Comparison of ENCODE assay signal across 19 cellular contexts in the genomic region with DNA sequence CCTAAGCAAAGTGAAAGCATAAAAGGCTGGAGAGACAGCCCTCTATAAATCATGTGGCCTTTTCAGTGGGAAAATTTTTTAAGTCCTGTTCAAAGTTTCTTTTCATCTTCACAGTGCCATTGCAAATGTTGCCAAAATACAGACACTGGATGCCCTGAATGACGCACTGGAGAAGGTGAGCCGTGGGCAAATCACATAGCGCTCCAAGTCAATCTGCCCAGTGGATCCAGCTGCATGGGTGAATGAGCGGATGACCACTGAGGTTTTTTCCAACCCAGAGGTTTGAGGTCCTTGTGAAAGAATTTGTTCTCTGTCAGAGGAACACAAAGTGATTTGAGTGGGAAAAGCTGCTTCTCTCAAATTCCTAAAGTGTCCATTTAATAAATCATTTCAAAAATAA. TPM values are rescaled to one million over a fixed set of nuclear protein-coding genes. Genes with fewer than 3 reads are reported as not detected.
A peak's percentile ranks its signal among the peaks of the same experiment; 100 is the strongest.
DNase-seq lines count a peak whose midpoint lies in the region; ATAC-seq, FAIRE-seq and TF ChIP-seq lines count a peak whose summit lies in the region.
"Had no signal": no experiment of that assay in that cellular context is flagged by ENCODE, and none has a peak within 500 bp of the region (broad histone marks: within the 10 kb centered on the region; RNA-seq: fewer than 3 reads in every experiment).

No MANE protein-coding gene starts in this region.

- H3K79me2 ChIP-seq in astrocyte (ENCODE audit: insufficient read depth, low read length): no peaks in the 10 kb centered on the region

- H3K4me1 Mint-ChIP-seq in astrocyte (ENCODE audit: low read depth, unreplicated experiment): no peaks in the 10 kb centered on the region
- peaks cover 51% of the 10 kb centered on the region for H3K4me1 Mint-ChIP-seq in nephron
- H3K4me1 Mint-ChIP-seq: CD4-positive, alpha-beta memory T cell had no signal

- H3K9me3 Mint-ChIP-seq in astrocyte (ENCODE audit: unreplicated experiment) (no peaks in the 10 kb centered on the region), nephron (no peaks in the 10 kb centered on the region)
- H3K9me3 Mint-ChIP-seq: CD4-positive, alpha-beta memory T cell had no signal

- FAIRE-seq in astrocyte (lab: Jason Lieb, UNC): no peak
- FAIRE-seq: A549, GM12878, GM18507, H54, HepG2, HTR-8/SVneo had no signal

- no peaks in the 10 kb centered on the region for H4K20me1 ChIP-seq in astrocyte (ENCODE audit: insufficient read depth, low read length)

- ATAC-seq in HG03432 (IDR thresholded peaks at IDR 0.05; ENCODE audit: unreplicated experiment) (no peak), HG02610 (IDR thresholded peaks at IDR 0.05; ENCODE audit: unreplicated experiment) (no peak)
- ATAC-seq: A549, GM12878, HCT116, HepG2 had no signal

- H3K4me2 ChIP-seq in astrocyte (ENCODE audit: low read length): no peak overlapping the region
- H3K4me2 ChIP-seq: A549 had no signal

- H3K4me1 ChIP-seq in astrocyte (ENCODE audit: insufficient read depth, low read length): no peaks in the 10 kb centered on the region
- H3K4me1 ChIP-seq: A549, BE2C had no signal

- no peaks in the 10 kb centered on the region for H3K9me3 ChIP-seq in astrocyte (ENCODE audit: insufficient read depth, low read depth, low read length)
- H3K9me3 ChIP-seq: A549, BE2C had no signal

- no peaks in the 10 kb centered on the region for H3K36me3 Mint-ChIP-seq in astrocyte (ENCODE audit: low read depth, unreplicated experiment)
- H3K36me3 Mint-ChIP-seq in nephron (ENCODE audit: low read depth): no peaks in the 10 kb centered on the region
- H3K36me3 Mint-ChIP-seq: CD4-positive, alpha-beta memory T cell had no signal

- H3K27ac Mint-ChIP-seq in astrocyte (ENCODE audit: unreplicated experiment) (no peak overlapping the region), nephron (peak overlapping the region; percentile 48 to 71 (median 57))
- H3K27ac Mint-ChIP-seq: CD4-positive, alpha-beta memory T cell had no signal

- H3K27me3 ChIP-seq in astrocyte (ENCODE audit: insufficient read depth, low read length): peaks cover 6% of the 10 kb centered on the region
- H3K27me3 ChIP-seq: BE2C had no signal

- no peak overlapping the region for H2AFZ ChIP-seq in astrocyte (ENCODE audit: low read depth, low read length)

- H3K4me3 Mint-ChIP-seq in astrocyte (ENCODE audit: unreplicated experiment) (no peak overlapping the region), nephron (no peak overlapping the region)
- H3K4me3 Mint-ChIP-seq: CD4-positive, alpha-beta memory T cell had no signal

- DNase-seq in astrocyte (ENCODE audit: low read depth) (peak; percentile 43), fibroblast of the aortic adventitia (ENCODE audit: low read depth) (peak; percentile 17)
- DNase-seq in stimulated activated CD4-positive, alpha-beta T cell treated with anti-CD3 and anti-CD28 coated beads, Interleukin-2, amount 100 ng/mL, for 24 hours: no peak
- DNase-seq in stimulated activated CD4-positive, alpha-beta T cell treated with anti-CD3 and anti-CD28 coated beads, Interleukin-4, amount 100 ng/mL, for 4 hours: no peak
- DNase-seq: BE2C; CD4-positive, alpha-beta memory T cell; DMS79 had no signal

- H3K27me3 Mint-ChIP-seq in astrocyte (ENCODE audit: low read depth, unreplicated experiment) (peaks cover 14% of the 10 kb centered on the region), nephron (ENCODE audit: low read depth) (no peaks in the 10 kb centered on the region)

- no peaks in the 10 kb centered on the region for H3K36me3 ChIP-seq in astrocyte (ENCODE audit: insufficient read depth, low read length)
- H3K36me3 ChIP-seq: BE2C had no signal

- TF ChIP-seq CTCF in astrocyte (IDR thresholded peaks at IDR 0.05; ENCODE audit: insufficient read depth, low read depth, low read length) (no peak), fibroblast of the aortic adventitia (IDR thresholded peaks at IDR 0.05; ENCODE audit: insufficient read depth, low read length) (no peak), nephron (IDR thresholded peaks at IDR 0.05; ENCODE audit: unreplicated experiment in 3 of 3) (no peak)

- no peak overlapping the region for H3K4me3 ChIP-seq in astrocyte (ENCODE audit: insufficient read depth, low read depth, low read length)
- no peak overlapping the region for H3K4me3 ChIP-seq in fibroblast of the aortic adventitia (ENCODE audit: low read depth, low read length)
- H3K4me3 ChIP-seq: A549, GM12878 had no signal

- no peak overlapping the region for H3K9ac ChIP-seq in astrocyte (ENCODE audit: low read length)

- H3K27ac ChIP-seq in astrocyte (ENCODE audit: low read depth, low read length): no peak overlapping the region
- H3K27ac ChIP-seq: A549, C4-2B had no signal

RNA-seq across cellular contexts. Expression of gene DAPL1, which starts 11.8 kb away (rescaled TPM):
- total RNA-seq in astrocyte (not detected in 2 replicates), fibroblast of the aortic adventitia (ENCODE audit: low replicate concordance) (not detected in 2 replicates)
- total RNA-seq: CD4-positive, alpha-beta memory T cell; G401; GM12878; HepG2 had no signal

Comparison
In these comparisons a context has a peak if more than half of its experiments do, and no peak if none do; other contexts are left out.
1. DNase-seq: peak in astrocyte (single experiment) and fibroblast of the aortic adventitia (single experiment); none in stimulated activated CD4-positive, alpha-beta T cell treated with anti-CD3 and anti-CD28 coated beads, Interleukin-2, amount 100 ng/mL, for 24 hours (0 of 2) and stimulated activated CD4-positive, alpha-beta T cell treated with anti-CD3 and anti-CD28 coated beads, Interleukin-4, amount 100 ng/mL, for 4 hours (0 of 2).